In the genomic region with DNA sequence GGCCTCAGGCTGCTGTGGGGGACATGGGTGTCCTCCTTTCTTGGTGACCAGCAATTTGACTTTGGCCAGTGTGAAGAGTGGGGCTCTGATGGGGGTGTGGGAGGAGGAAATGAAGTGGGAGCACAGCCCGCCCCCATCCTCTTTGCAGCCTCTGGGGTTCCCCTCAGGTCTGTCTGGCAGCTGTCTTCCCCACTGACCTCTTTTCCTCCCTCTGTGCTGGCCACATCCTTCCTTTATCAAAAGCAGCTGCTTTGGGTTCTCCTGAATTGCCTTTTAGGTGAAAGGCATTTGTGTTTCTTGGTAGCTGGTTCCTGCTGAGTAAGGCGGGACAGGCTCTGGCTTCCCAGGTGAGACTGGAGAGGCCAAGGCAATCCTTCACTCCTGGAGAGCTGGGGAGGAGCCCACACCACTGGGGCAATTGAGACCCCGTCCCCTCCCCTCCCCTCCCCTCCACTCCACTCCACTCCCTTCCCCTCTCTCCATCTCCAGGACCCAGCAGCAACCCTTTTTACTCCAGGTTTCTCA, we compare ENCODE assay signal across 8 cellular contexts. TPM values are rescaled to one million over a fixed set of nuclear protein-coding genes. Genes with fewer than 3 reads are reported as not detected.
DNase-seq lines count a peak whose midpoint lies in the region; ATAC-seq lines count a peak whose summit lies in the region.

No MANE protein-coding gene starts in this region.

- H3K4me3 ChIP-seq in Jurkat, Clone E6-1 (ENCODE audit: low read length), result no peak overlapping the region
- no peak overlapping the region for H3K4me3 ChIP-seq in mesendoderm (ENCODE audit: low read length)

- H3K27ac ChIP-seq in mesendoderm (ENCODE audit: low read depth, low read length), result no peak overlapping the region

- H4K5ac ChIP-seq in mesendoderm (ENCODE audit: low read length), result no peak overlapping the region

- H2BK120ac ChIP-seq in mesendoderm (ENCODE audit: low read depth, low read length), result no peak overlapping the region

- no peak overlapping the region for H2BK15ac ChIP-seq in mesendoderm (replicated peaks; ENCODE audit: low read depth)

- no peak overlapping the region for H3K9ac ChIP-seq in mesendoderm (ENCODE audit: low read length)

- no peaks in the 10 kb centered on the region for H3K27me3 Mint-ChIP-seq in activated CD8-positive, alpha-beta T cell treated with anti-CD3 and anti-CD28 coated beads, Interleukin-2, amount 10 ng/mL, durations not matched to agents 7 days and 5 days (ENCODE audit: low read depth)

- intact Hi-C loops in left colon (cut with DNase I, micrococcal nuclease), result no loop called here

- no peaks in the 10 kb centered on the region for H3K79me2 ChIP-seq in mesendoderm (ENCODE audit: control insufficient read depth, insufficient read depth, low read length)

- DNase-seq in GDM1 (lab: John Stamatoyannopoulos, UW), result peak; percentile 64
- peak; percentile 66 for DNase-seq in Jurkat, Clone E6-1 (ENCODE audit: low read depth, low spot score)
- DNase-seq in activated CD8-positive, alpha-beta T cell treated with anti-CD3 and anti-CD28 coated beads, Interleukin-2, amount 10 ng/mL, durations not matched to agents 7 days and 5 days, result peak; percentile 70
- DNase-seq in mesendoderm, result peak; percentile 23
- DNase-seq in left colon, result no peak

- peak overlapping the region; percentile 54 for H3K56ac ChIP-seq in mesendoderm (ENCODE audit: low read length)

- H3K27me3 ChIP-seq in mesendoderm (ENCODE audit: insufficient read depth, low read length, poor library complexity), result no peaks in the 10 kb centered on the region

- POLR2A ChIA-PET in activated CD8-positive, alpha-beta T cell treated with anti-CD3 and anti-CD28 coated beads, Interleukin-2, amount 10 ng/mL, durations not matched to agents 7 days and 5 days (lab: Charles Lee), result interaction anchor here (0.5 to 1.9 kb wide), 5 partner anchors 9 to 471 kb away, joined by 3 to 10 read pairs (median 3); a partner anchor contains a TSS

- H3K4ac ChIP-seq in mesendoderm (ENCODE audit: low read depth, low read length), result no peak overlapping the region

- CTCF ChIA-PET in activated CD8-positive, alpha-beta T cell treated with anti-CD3 and anti-CD28 coated beads, Interleukin-2, amount 10 ng/mL, durations not matched to agents 7 days and 5 days (lab: Charles Lee), result interaction anchor here (0.8 to 1.8 kb wide), 7 partner anchors 9 to 164 kb away, joined by 3 to 6 read pairs (median 4); no protein-coding TSS in a partner anchor

- H3K27ac Mint-ChIP-seq in activated CD8-positive, alpha-beta T cell treated with anti-CD3 and anti-CD28 coated beads, Interleukin-2, amount 10 ng/mL, durations not matched to agents 7 days and 5 days, result peak overlapping the region; percentile 84

- no peaks in the 10 kb centered on the region for H3K36me3 Mint-ChIP-seq in activated CD8-positive, alpha-beta T cell treated with anti-CD3 and anti-CD28 coated beads, Interleukin-2, amount 10 ng/mL, durations not matched to agents 7 days and 5 days (ENCODE audit: low read depth)

- no peak overlapping the region for H2AK5ac ChIP-seq in mesendoderm (ENCODE audit: low read length)

- no peak overlapping the region for H4K8ac ChIP-seq in mesendoderm (ENCODE audit: low read depth, low read length)

- H3K23ac ChIP-seq in mesendoderm (ENCODE audit: low read length), result no peak overlapping the region

- peak; percentile 87 for ATAC-seq in activated CD8-positive, alpha-beta T cell treated with anti-CD3 and anti-CD28 coated beads, Interleukin-2, amount 10 ng/mL, durations not matched to agents 7 days and 5 days
- ATAC-seq in HG03196 (IDR thresholded peaks at IDR 0.05; ENCODE audit: unreplicated experiment), result no peak
- ATAC-seq in left colon, result no peak
- ATAC-seq in GM21723 (IDR thresholded peaks at IDR 0.05; ENCODE audit: unreplicated experiment), result no peak
- no peak for ATAC-seq in HG03565 (IDR thresholded peaks at IDR 0.05; ENCODE audit: unreplicated experiment)

- H3K4me1 ChIP-seq in mesendoderm (ENCODE audit: control insufficient read depth, low read depth, low read length), result peaks cover 4% of the 10 kb centered on the region

- H2BK5ac ChIP-seq in mesendoderm (ENCODE audit: low read length), result no peak overlapping the region

- H3K79me1 ChIP-seq in mesendoderm (ENCODE audit: low read length), result no peaks in the 10 kb centered on the region

- no peak overlapping the region for H3K4me2 ChIP-seq in mesendoderm (ENCODE audit: low read length)

- H3K4me1 Mint-ChIP-seq in activated CD8-positive, alpha-beta T cell treated with anti-CD3 and anti-CD28 coated beads, Interleukin-2, amount 10 ng/mL, durations not matched to agents 7 days and 5 days (ENCODE audit: low read depth), result peaks cover 71% of the 10 kb centered on the region

- H3K36me3 ChIP-seq in mesendoderm (ENCODE audit: control insufficient read depth, insufficient read depth, low read length), result no peaks in the 10 kb centered on the region

- H3K9me3 Mint-ChIP-seq in activated CD8-positive, alpha-beta T cell treated with anti-CD3 and anti-CD28 coated beads, Interleukin-2, amount 10 ng/mL, durations not matched to agents 7 days and 5 days (ENCODE audit: insufficient read depth), result no peaks in the 10 kb centered on the region

- WGBS in mesendoderm (ENCODE audit: extremely low coverage, insufficient coverage, low lambda C conversion rate), result no CpG with 5 or more reads among the region's 3 CpGs

- no peak overlapping the region for H3K18ac ChIP-seq in mesendoderm (ENCODE audit: low read length)

- peak overlapping the region; percentile 49 for H3K4me3 Mint-ChIP-seq in activated CD8-positive, alpha-beta T cell treated with anti-CD3 and anti-CD28 coated beads, Interleukin-2, amount 10 ng/mL, durations not matched to agents 7 days and 5 days

RNA-seq across cellular contexts. Expression of a gene that starts 24.9 kb away (rescaled TPM):
- polyA plus RNA-seq in Jurkat, Clone E6-1 (2012; ENCODE audit: insufficient read depth, insufficient read length), result not detected
- under 1 TPM in 1 of 2 experiments, not detected in 1; 0.83 TPM for total RNA-seq in activated CD8-positive, alpha-beta T cell treated with anti-CD3 and anti-CD28 coated beads, Interleukin-2, amount 10 ng/mL, durations not matched to agents 7 days and 5 days
- 7.5 TPM for polyA plus RNA-seq in mesendoderm (2013, experiment 1 of 2)
- 7.4 TPM for polyA plus RNA-seq in mesendoderm (2013, experiment 2 of 2)
- 1 to 10 TPM; 1.2 to 1.4 TPM for total RNA-seq in left colon

RNA-seq across cellular contexts. Expression of a gene that starts 27.4 kb away (rescaled TPM):
- polyA plus RNA-seq in Jurkat, Clone E6-1 (2012; ENCODE audit: insufficient read depth, insufficient read length), result 26.5 TPM
- 10 to 100 TPM; 47.6 to 52.2 TPM for total RNA-seq in activated CD8-positive, alpha-beta T cell treated with anti-CD3 and anti-CD28 coated beads, Interleukin-2, amount 10 ng/mL, durations not matched to agents 7 days and 5 days
- 47.8 TPM for polyA plus RNA-seq in mesendoderm (2013, experiment 1 of 2)
- polyA plus RNA-seq in mesendoderm (2013, experiment 2 of 2), result 48.1 TPM
- 10 to 100 TPM; 63.1 to 65.5 TPM for total RNA-seq in left colon

RNA-seq across cellular contexts. Expression of a gene that starts 53.3 kb away (rescaled TPM):
- 19.7 TPM for polyA plus RNA-seq in Jurkat, Clone E6-1 (2012; ENCODE audit: insufficient read depth, insufficient read length)
- total RNA-seq in activated CD8-positive, alpha-beta T cell treated with anti-CD3 and anti-CD28 coated beads, Interleukin-2, amount 10 ng/mL, durations not matched to agents 7 days and 5 days, result 10 to 100 TPM; 13.6 TPM
- 8.1 TPM for polyA plus RNA-seq in mesendoderm (2013, experiment 1 of 2)
- polyA plus RNA-seq in mesendoderm (2013, experiment 2 of 2), result 8.2 TPM
- total RNA-seq in left colon, result 10 to 100 TPM; 12.0 to 14.3 TPM

Comparison
In these comparisons a context has a peak if more than half of its experiments do, and no peak if none do; other contexts are left out.
1. DNase-seq: peak in GDM1 (single experiment), Jurkat, Clone E6-1 (single experiment), activated CD8-positive, alpha-beta T cell treated with anti-CD3 and anti-CD28 coated beads, Interleukin-2, amount 10 ng/mL, durations not matched to agents 7 days and 5 days (single experiment) and mesendoderm (single experiment); none in left colon (0 of 2).